In the genomic region with DNA sequence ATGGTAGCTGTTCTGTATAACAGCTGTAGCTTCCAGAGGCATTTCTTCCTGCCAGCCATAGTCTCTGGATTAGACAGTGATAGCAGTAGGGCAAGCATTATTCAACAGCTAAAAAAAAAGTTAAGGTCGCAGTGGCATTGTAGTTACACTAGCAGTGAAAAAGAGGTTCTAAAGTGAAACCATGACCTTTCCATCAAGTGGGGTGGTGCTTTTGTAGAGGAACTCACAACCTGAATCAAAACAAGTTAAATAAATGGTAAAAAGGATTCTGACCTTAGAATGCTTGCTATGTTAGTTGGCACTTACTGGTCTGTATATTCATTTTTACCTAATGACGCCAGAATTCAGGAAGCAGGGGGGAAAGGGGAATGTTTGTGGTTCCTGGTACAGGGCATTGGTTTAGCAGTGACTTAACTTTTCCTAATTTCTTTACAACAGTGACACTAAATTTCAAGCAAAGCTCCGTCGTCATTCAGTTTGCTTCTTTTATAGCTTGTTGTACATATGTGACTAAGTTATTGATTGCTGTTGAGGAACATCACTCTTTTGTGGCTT, we compare ENCODE assay signal across 10 cellular contexts. TPM values are rescaled to one million over a fixed set of nuclear protein-coding genes. Genes with fewer than 3 reads are reported as not detected.
DNase-seq lines count a peak whose midpoint lies in the region; ATAC-seq and TF ChIP-seq lines count a peak whose summit lies in the region.
"Had no signal": no experiment of that assay in that cellular context is flagged by ENCODE, and none has a peak within 500 bp of the region (broad histone marks: within the 10 kb centered on the region; RNA-seq: fewer than 3 reads in every experiment).

No MANE protein-coding gene starts in this region.

- H3K4ac ChIP-seq in trophoblast cell (ENCODE audit: low read depth, low read length), result no peak overlapping the region

- intact Hi-C loops in right cardiac atrium (cut with DNase I) (no loop called here), tibial artery (cut with DNase I; ENCODE audit: low total_unique reads) (no loop called here), sciatic nerve (cut with DNase I) (no loop called here)

- H2AK5ac ChIP-seq in trophoblast cell (ENCODE audit: low read length), result no peak overlapping the region

- DNase-seq in activated naive CD4-positive, alpha-beta T cell treated with anti-CD3 and anti-CD28 coated beads, Interleukin-2, amount 50 U/mL, for 72 hours (ENCODE audit: low spot score in 2 of 2), result no peak
- DNase-seq in activated naive CD4-positive, alpha-beta T cell treated with Interleukin-2 at 50 U/mL for 16 hours, result no peak
- DNase-seq in amniotic epithelial cell (ENCODE audit: low read depth) (peak; percentile 79), right cardiac atrium (no peak), tibial artery (no peak), trophoblast cell (no peak), sciatic nerve (ENCODE audit: low spot score) (no peak)

- H3K9me3 ChIP-seq in right cardiac atrium (ENCODE audit: control insufficient read depth, low read length), result no peaks in the 10 kb centered on the region
- no peaks in the 10 kb centered on the region for H3K9me3 ChIP-seq in tibial artery
- no peaks in the 10 kb centered on the region for H3K9me3 ChIP-seq in trophoblast cell (ENCODE audit: insufficient read depth, low read depth, low read length)

- ATAC-seq in activated naive CD4-positive, alpha-beta T cell treated with anti-CD3 and anti-CD28 coated beads, Interleukin-2, amount 50 U/mL, for 72 hours, result peak; percentile 47 to 78
- peak; percentile 80 to 83 for ATAC-seq in right cardiac atrium
- ATAC-seq in GM18868 (IDR thresholded peaks at IDR 0.05; ENCODE audit: unreplicated experiment), result no peak
- no peak for ATAC-seq in sciatic nerve

- TF ChIP-seq CTCF in tibial artery (IDR thresholded peaks at IDR 0.05), result no peak

- no peaks in the 10 kb centered on the region for H3K79me2 ChIP-seq in trophoblast cell (ENCODE audit: control insufficient read depth, insufficient read depth, low read length, poor library complexity)

- H3K27ac Mint-ChIP-seq in activated naive CD4-positive, alpha-beta T cell treated with anti-CD3 and anti-CD28 coated beads, Interleukin-2, amount 50 U/mL, for 72 hours, result peak overlapping the region; percentile 79 to 88

- H3K27ac ChIP-seq in right cardiac atrium (ENCODE audit: low read length), result peak overlapping the region; percentile 50
- H3K27ac ChIP-seq in tibial artery, result peak overlapping the region; percentile 4 to 25
- no peak overlapping the region for H3K27ac ChIP-seq in trophoblast cell (ENCODE audit: low read depth, low read length)

- no peaks in the 10 kb centered on the region for H3K9me3 Mint-ChIP-seq in activated naive CD4-positive, alpha-beta T cell treated with anti-CD3 and anti-CD28 coated beads, Interleukin-2, amount 50 U/mL, for 72 hours

- H3K27me3 ChIP-seq in right cardiac atrium (ENCODE audit: control insufficient read depth, insufficient read depth) (no peaks in the 10 kb centered on the region), tibial artery (no peaks in the 10 kb centered on the region), trophoblast cell (ENCODE audit: insufficient read depth, low read length) (no peaks in the 10 kb centered on the region)

- H2BK5ac ChIP-seq in trophoblast cell (ENCODE audit: low read depth, low read length, poor library complexity), result no peak overlapping the region

- H3K36me3 Mint-ChIP-seq in activated naive CD4-positive, alpha-beta T cell treated with anti-CD3 and anti-CD28 coated beads, Interleukin-2, amount 50 U/mL, for 72 hours, result peaks cover 0 to 13% of the 10 kb centered on the region in 2 donors

- H4K91ac ChIP-seq in trophoblast cell (ENCODE audit: low read depth, low read length), result no peak overlapping the region

- H3K9ac ChIP-seq in trophoblast cell (ENCODE audit: low read length), result no peak overlapping the region

- no peak overlapping the region for H3K14ac ChIP-seq in trophoblast cell (ENCODE audit: low read length)

- H2AFZ ChIP-seq in trophoblast cell (ENCODE audit: insufficient read depth, low read length, poor library complexity), result no peak overlapping the region

- no peaks in the 10 kb centered on the region for H3K36me3 ChIP-seq in tibial artery
- H3K36me3 ChIP-seq in trophoblast cell (ENCODE audit: control insufficient read depth in 1 of 2, insufficient read depth in 2 of 2, low read length in 2 of 2), result no peaks in the 10 kb centered on the region

- H3K4me2 ChIP-seq in trophoblast cell (ENCODE audit: low read length), result no peak overlapping the region

- H3K18ac ChIP-seq in trophoblast cell (ENCODE audit: low read length), result no peak overlapping the region

- H4K8ac ChIP-seq in trophoblast cell (ENCODE audit: low read depth, low read length), result no peak overlapping the region

- no peak overlapping the region for H3K23ac ChIP-seq in trophoblast cell (ENCODE audit: low read length)

- H3K79me1 ChIP-seq in trophoblast cell (ENCODE audit: low read length), result no peaks in the 10 kb centered on the region

- H3K4me1 ChIP-seq in right cardiac atrium (ENCODE audit: control insufficient read depth, insufficient read depth, low read length) (peaks cover 3% of the 10 kb centered on the region), tibial artery (peaks cover 0 to 13% (median 6%) of the 10 kb centered on the region in 4 donors), trophoblast cell (ENCODE audit: control insufficient read depth in 1 of 2, insufficient read depth in 2 of 2, low read length in 2 of 2) (no peaks in the 10 kb centered on the region)

- H2BK12ac ChIP-seq in trophoblast cell (ENCODE audit: low read length), result no peak overlapping the region

- 56% methylated on average over 4 of the region's 4 CpGs for WGBS in right cardiac atrium
- WGBS in trophoblast cell (ENCODE audit: extremely low coverage, insufficient coverage, insufficient read length), result no CpG with 5 or more reads among the region's 4 CpGs

- no peak overlapping the region for H4K12ac ChIP-seq in trophoblast cell (ENCODE audit: low read depth, low read length)

- H3K4me3 ChIP-seq in right cardiac atrium (ENCODE audit: low read length), result no peak overlapping the region
- H3K4me3 ChIP-seq in tibial artery, result no peak overlapping the region
- no peak overlapping the region for H3K4me3 ChIP-seq in trophoblast cell (ENCODE audit: low read depth, low read length)

- no peak overlapping the region for H2BK120ac ChIP-seq in trophoblast cell (ENCODE audit: insufficient read depth, low read length, poor library complexity)

RNA-seq across cellular contexts. Expression of gene GBF1, which starts 55.0 kb away (rescaled TPM):
- total RNA-seq in activated naive CD4-positive, alpha-beta T cell treated with anti-CD3 and anti-CD28 coated beads, Interleukin-2, amount 50 U/mL, for 72 hours, result 10 to 100 TPM; 32.1 to 44.2 TPM
- total RNA-seq in right cardiac atrium (10 to 100 TPM; 34.9 to 43.3 (median 36.9) TPM), sciatic nerve (39.5 TPM)
- polyA plus RNA-seq in right cardiac atrium, result 17.2 TPM
- 36.1 and 36.7 TPM in 2 replicates for polyA plus RNA-seq in trophoblast cell (2013)

RNA-seq across cellular contexts. Expression of gene PITX3, which starts 59.1 kb away (rescaled TPM):
- not detected for total RNA-seq in activated naive CD4-positive, alpha-beta T cell treated with anti-CD3 and anti-CD28 coated beads, Interleukin-2, amount 50 U/mL, for 72 hours
- total RNA-seq in right cardiac atrium, result under 1 TPM; 0.25 to 0.82 (median 0.29) TPM
- polyA plus RNA-seq in right cardiac atrium, result 0.52 TPM
- polyA plus RNA-seq in trophoblast cell (2013), result 0.04 TPM in 1 of 2 replicates, not detected in the other
- not detected for total RNA-seq in sciatic nerve
- total RNA-seq: cerebellum, lower leg skin had no signal

Comparison
In these comparisons a context has a peak if more than half of its experiments do, and no peak if none do; other contexts are left out.
1. ATAC-seq: peak in activated naive CD4-positive, alpha-beta T cell treated with anti-CD3 and anti-CD28 coated beads, Interleukin-2, amount 50 U/mL, for 72 hours (2 of 2) and right cardiac atrium (2 of 2); none in GM18868 (single experiment) and sciatic nerve (single experiment).